In the genomic region with DNA sequence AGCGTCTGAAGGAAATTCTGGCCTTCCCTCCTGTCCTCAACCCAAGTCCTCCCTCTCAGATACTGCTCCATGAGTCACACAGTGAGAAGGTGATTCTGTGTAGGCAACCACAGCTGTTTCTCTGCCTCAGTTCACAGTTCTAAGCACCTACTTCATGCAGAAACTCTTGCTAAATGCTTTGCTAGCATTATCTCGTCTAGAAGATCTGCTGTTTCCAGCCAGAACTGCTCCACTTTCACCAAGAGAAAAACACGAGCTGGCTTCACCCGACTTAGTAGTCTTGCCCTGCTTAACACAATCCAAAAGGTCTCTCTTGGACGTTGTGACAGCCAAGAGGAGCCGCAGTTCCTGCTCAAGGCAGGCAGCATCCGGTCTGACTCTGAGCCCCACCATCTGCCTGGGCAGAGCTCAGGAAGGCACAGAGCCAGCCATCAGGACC, we compare ENCODE assay signal across 8 cellular contexts.
DNase-seq lines count a peak whose midpoint lies in the region.
"Had no signal": no experiment of that assay in that cellular context is flagged by ENCODE, and none has a peak within 500 bp of the region (broad histone marks: within the 10 kb centered on the region; RNA-seq: fewer than 3 reads in every experiment).

No MANE protein-coding gene starts in this region.

- peak; percentile 56 for DNase-seq in GM23248
- DNase-seq in NOMO-1 treated with DMSO at 0.1 percent for 48 hours (lab: John Stamatoyannopoulos, UW; ENCODE audit: unreplicated experiment), result peak; percentile 33
- DNase-seq in activated naive CD8-positive, alpha-beta T cell treated with anti-CD3 and anti-CD28 coated beads for 36 hours, result no peak
- DNase-seq in renal cortical epithelial cell (ENCODE audit: low read depth), result peak; percentile 71
- DNase-seq in NCI-H748 treated with DMSO at 0.1 percent for 48 hours (lab: John Stamatoyannopoulos, UW), result no peak
- no peak for DNase-seq in DMS114 treated with DMSO at 0.1 percent for 48 hours (lab: John Stamatoyannopoulos, UW; ENCODE audit: unreplicated experiment)
- DNase-seq in MG63, result no peak
- DNase-seq: SK-N-SH had no signal

- no peaks in the 10 kb centered on the region for H4K20me1 ChIP-seq in GM23248 (ENCODE audit: insufficient read depth)

- H3K9me3 ChIP-seq in GM23248 (ENCODE audit: low read depth) (no peaks in the 10 kb centered on the region), MG63 (no peaks in the 10 kb centered on the region)
- H3K9me3 ChIP-seq: SK-N-SH had no signal

- no peaks in the 10 kb centered on the region for H3K9me3 Mint-ChIP-seq in activated naive CD8-positive, alpha-beta T cell treated with anti-CD3 and anti-CD28 coated beads for 36 hours

- H3K4me2 ChIP-seq in GM23248 (ENCODE audit: unreplicated experiment), result no peak overlapping the region

- no peak overlapping the region for H3K27ac ChIP-seq in GM23248

- no peak overlapping the region for H3K4me3 Mint-ChIP-seq in activated naive CD8-positive, alpha-beta T cell treated with anti-CD3 and anti-CD28 coated beads for 36 hours

- H3K79me2 ChIP-seq in GM23248 (ENCODE audit: insufficient read depth), result no peaks in the 10 kb centered on the region

- H2AFZ ChIP-seq in GM23248, result no peak overlapping the region

- WGBS in GM23248 (ENCODE audit: low coverage in 1 of 2, low lambda C conversion rate in 2 of 2, missing lambda C conversion rate in 2 of 2), 2 experiments, result 69 to 83% methylated on average over 7 of the region's 7 CpGs

- peak overlapping the region; percentile 93 for H3K27ac Mint-ChIP-seq in activated naive CD8-positive, alpha-beta T cell treated with anti-CD3 and anti-CD28 coated beads for 36 hours

- in situ Hi-C loops in GM23248 (cut with MboI), result no loop called here

- H3K27me3 ChIP-seq in GM23248 (replicated peaks; ENCODE audit: insufficient read depth) (no peaks in the 10 kb centered on the region), MG63 (no peaks in the 10 kb centered on the region)

- peaks cover 73% of the 10 kb centered on the region for H3K4me1 ChIP-seq in GM23248 (ENCODE audit: insufficient read depth)

- H3K36me3 ChIP-seq in GM23248 (ENCODE audit: low read depth) (no peaks in the 10 kb centered on the region), MG63 (no peaks in the 10 kb centered on the region)

- H3K36me3 Mint-ChIP-seq in activated naive CD8-positive, alpha-beta T cell treated with anti-CD3 and anti-CD28 coated beads for 36 hours, result no peaks in the 10 kb centered on the region

- H3K9me2 ChIP-seq in GM23248 (ENCODE audit: insufficient read depth), result no peaks in the 10 kb centered on the region
- H3K9me2 ChIP-seq: SK-N-SH had no signal

- no peak overlapping the region for H3K9ac ChIP-seq in GM23248
- H3K9ac ChIP-seq: SK-N-SH had no signal

- H3K4me1 Mint-ChIP-seq in activated naive CD8-positive, alpha-beta T cell treated with anti-CD3 and anti-CD28 coated beads for 36 hours, result peaks cover 79% of the 10 kb centered on the region

- H3K4me3 ChIP-seq in GM23248, result no peak overlapping the region
- no peak overlapping the region for H3K4me3 ChIP-seq in MG63

- peaks cover 24% of the 10 kb centered on the region for H3K27me3 Mint-ChIP-seq in activated naive CD8-positive, alpha-beta T cell treated with anti-CD3 and anti-CD28 coated beads for 36 hours

- H3F3A ChIP-seq in GM23248 (ENCODE audit: insufficient read depth), result peaks cover 56% of the 10 kb centered on the region

Comparison
In these comparisons a context has a peak if more than half of its experiments do, and no peak if none do; other contexts are left out.
1. DNase-seq: peak in GM23248 (single experiment), NOMO-1 treated with DMSO at 0.1 percent for 48 hours (single experiment) and renal cortical epithelial cell (single experiment); none in activated naive CD8-positive, alpha-beta T cell treated with anti-CD3 and anti-CD28 coated beads for 36 hours (single experiment), NCI-H748 treated with DMSO at 0.1 percent for 48 hours (single experiment), DMS114 treated with DMSO at 0.1 percent for 48 hours (single experiment) and MG63 (single experiment).